In genomic region chr11:59753650-59754493, GRCh38 we compare ENCODE assay signal across 8 cellular contexts. TPM values are rescaled to one million over a fixed set of nuclear protein-coding genes. Genes with fewer than 3 reads are reported as not detected.
DNase-seq lines count a peak whose midpoint lies in the region; ATAC-seq and FAIRE-seq lines count a peak whose summit lies in the region.

No MANE protein-coding gene starts in this region.

- 34% methylated on average over 38 of the region's 47 CpGs for WGBS in mesenchymal stem cell

- H2BK15ac ChIP-seq in mesenchymal stem cell (ENCODE audit: low read depth, poor library complexity, severe bottlenecking), result peak overlapping the region; percentile 33

- H3K36me3 ChIP-seq in effector memory CD4-positive, alpha-beta T cell (ENCODE audit: control insufficient read depth, insufficient read depth, low read length), result no peaks in the 10 kb centered on the region
- peaks cover 3 to 8% of the 10 kb centered on the region in 2 experiments for H3K36me3 ChIP-seq in mesenchymal stem cell (ENCODE audit: control insufficient read depth in 1 of 2, insufficient read depth in 2 of 2, low read depth in 1 of 2, low read length in 2 of 2)

- no peak overlapping the region for H3K23ac ChIP-seq in mesenchymal stem cell (ENCODE audit: low read length in 2 of 2)

- POLR2A ChIA-PET in activated CD8-positive, alpha-beta T cell treated with anti-CD3 and anti-CD28 coated beads, Interleukin-2, amount 10 ng/mL, durations not matched to agents 7 days and 5 days (lab: Charles Lee), result interaction anchor here (0.9 to 2.1 kb wide), 6 partner anchors 13 to 56 kb away, joined by 3 to 6 read pairs (median 4); no protein-coding TSS in a partner anchor

- peak; percentile 92 for FAIRE-seq in GM19239 (lab: Jason Lieb, UNC)

- no peak overlapping the region for H2BK120ac ChIP-seq in mesenchymal stem cell (ENCODE audit: low read depth, low read length)

- peaks cover 26% of the 10 kb centered on the region for H3K36me3 Mint-ChIP-seq in activated CD8-positive, alpha-beta T cell treated with anti-CD3 and anti-CD28 coated beads, Interleukin-2, amount 10 ng/mL, durations not matched to agents 7 days and 5 days (ENCODE audit: low read depth)

- peak overlapping the region; percentile 91 for H3K27ac Mint-ChIP-seq in activated CD8-positive, alpha-beta T cell treated with anti-CD3 and anti-CD28 coated beads, Interleukin-2, amount 10 ng/mL, durations not matched to agents 7 days and 5 days

- H2AK5ac ChIP-seq in mesenchymal stem cell (ENCODE audit: low read length, severe bottlenecking), result peak overlapping the region; percentile 41

- H4K8ac ChIP-seq in mesenchymal stem cell (ENCODE audit: low read length), result peak overlapping the region; percentile 31

- H3K14ac ChIP-seq in mesenchymal stem cell (ENCODE audit: low read length in 2 of 2), result no peak overlapping the region

- H3K79me1 ChIP-seq in mesenchymal stem cell (replicated peaks; ENCODE audit: low read length, poor library complexity, severe bottlenecking), result no peaks in the 10 kb centered on the region

- no peak overlapping the region for H3K27ac ChIP-seq in effector memory CD4-positive, alpha-beta T cell (ENCODE audit: insufficient read depth, low read length, poor library complexity, severe bottlenecking)
- peak overlapping the region; percentile 93 for H3K27ac ChIP-seq in mesenchymal stem cell (ENCODE audit: low read length, poor library complexity, severe bottlenecking)

- H2BK12ac ChIP-seq in mesenchymal stem cell (ENCODE audit: low read length in 2 of 2), result no peak overlapping the region

- peak overlapping the region; percentile 95 for H3K9ac ChIP-seq in mesenchymal stem cell (ENCODE audit: low read length)

- no peak overlapping the region for H2BK5ac ChIP-seq in mesenchymal stem cell (ENCODE audit: low read depth, low read length, poor library complexity, severe bottlenecking)

- CTCF ChIA-PET in activated CD8-positive, alpha-beta T cell treated with anti-CD3 and anti-CD28 coated beads, Interleukin-2, amount 10 ng/mL, durations not matched to agents 7 days and 5 days (lab: Charles Lee), result interaction anchor here (0.7 to 6.3 kb wide), 21 partner anchors 9 to 216 kb away, joined by 3 to 146 read pairs (median 6); partner anchors contain the start of genes MRPL16 and PATL1

- no peaks in the 10 kb centered on the region for H3K9me3 Mint-ChIP-seq in activated CD8-positive, alpha-beta T cell treated with anti-CD3 and anti-CD28 coated beads, Interleukin-2, amount 10 ng/mL, durations not matched to agents 7 days and 5 days (ENCODE audit: insufficient read depth)

- no peaks in the 10 kb centered on the region for H3K27me3 ChIP-seq in effector memory CD4-positive, alpha-beta T cell (replicated peaks; ENCODE audit: control insufficient read depth, insufficient read depth, low read length, poor library complexity, severe bottlenecking)
- H3K27me3 ChIP-seq in mesenchymal stem cell (ENCODE audit: control insufficient read depth in 1 of 2, insufficient read depth in 1 of 2, low read length in 2 of 2), result no peaks in the 10 kb centered on the region

- peaks cover 9% of the 10 kb centered on the region for H3K27me3 Mint-ChIP-seq in activated CD8-positive, alpha-beta T cell treated with anti-CD3 and anti-CD28 coated beads, Interleukin-2, amount 10 ng/mL, durations not matched to agents 7 days and 5 days (ENCODE audit: low read depth)

- DNase-seq in C1 segment of cervical spinal cord (lab: John Stamatoyannopoulos, UW) (peak in 13 of 14 donors; percentile 26 to 82 (median 68)), GM19239 (ENCODE audit: insufficient read length, low spot score) (peak; percentile 90), NCI-H748 (lab: John Stamatoyannopoulos, UW; ENCODE audit: unreplicated experiment) (peak; percentile 85), mesenchymal stem cell (peak; percentile 83)
- peak; percentile 92 for DNase-seq in activated CD8-positive, alpha-beta T cell treated with anti-CD3 and anti-CD28 coated beads, Interleukin-2, amount 10 ng/mL, durations not matched to agents 7 days and 5 days
- DNase-seq in effector memory CD4-positive, alpha-beta T cell, result peak; percentile 62 to 76 (median 68)
- peak; percentile 47 for DNase-seq in stimulated activated CD8-positive, alpha-beta memory T cell treated with anti-CD3 and anti-CD28 coated beads, Interleukin-12 subunit alpha, Interleukin-12 subunit beta, amount 100 ng/mL, for 24 hours (ENCODE audit: extremely low read depth)

- peak overlapping the region; percentile 87 for H3K4me2 ChIP-seq in mesenchymal stem cell (ENCODE audit: low read length, poor library complexity, severe bottlenecking)

- peak; percentile 88 for ATAC-seq in HG03439 (IDR thresholded peaks at IDR 0.05; ENCODE audit: unreplicated experiment)
- ATAC-seq in activated CD8-positive, alpha-beta T cell treated with anti-CD3 and anti-CD28 coated beads, Interleukin-2, amount 10 ng/mL, durations not matched to agents 7 days and 5 days, result peak; percentile 75

- H3K18ac ChIP-seq in mesenchymal stem cell (ENCODE audit: low read depth in 1 of 2, low read length in 2 of 2), result no peak overlapping the region

- H3K4me1 ChIP-seq in effector memory CD4-positive, alpha-beta T cell (ENCODE audit: control insufficient read depth, insufficient read depth, low read length, poor library complexity, severe bottlenecking), result peaks cover 17% of the 10 kb centered on the region
- H3K4me1 ChIP-seq in mesenchymal stem cell (ENCODE audit: control insufficient read depth, insufficient read depth, low read depth, low read length), result peaks cover 12% of the 10 kb centered on the region

- H3K4me3 ChIP-seq in effector memory CD4-positive, alpha-beta T cell (ENCODE audit: insufficient read depth, low read depth, low read length, poor library complexity, severe bottlenecking), result peak overlapping the region; percentile 91
- H3K4me3 ChIP-seq in mesenchymal stem cell (ENCODE audit: insufficient read depth in 1 of 2, low read depth in 1 of 2, low read length in 2 of 2), result peak overlapping the region; percentile 92 to 96

- H3K9me3 ChIP-seq in effector memory CD4-positive, alpha-beta T cell (ENCODE audit: control insufficient read depth, low read length), result no peaks in the 10 kb centered on the region
- H3K9me3 ChIP-seq in mesenchymal stem cell (ENCODE audit: control insufficient read depth, low read length), result no peaks in the 10 kb centered on the region

- no peak overlapping the region for H2AFZ ChIP-seq in mesenchymal stem cell (ENCODE audit: low read depth, low read length)

- H3K4me1 Mint-ChIP-seq in activated CD8-positive, alpha-beta T cell treated with anti-CD3 and anti-CD28 coated beads, Interleukin-2, amount 10 ng/mL, durations not matched to agents 7 days and 5 days (ENCODE audit: low read depth), result peaks cover 37% of the 10 kb centered on the region

- peak overlapping the region; percentile 98 for H3K4me3 Mint-ChIP-seq in activated CD8-positive, alpha-beta T cell treated with anti-CD3 and anti-CD28 coated beads, Interleukin-2, amount 10 ng/mL, durations not matched to agents 7 days and 5 days

- no peak overlapping the region for H4K91ac ChIP-seq in mesenchymal stem cell (ENCODE audit: low read length)

- H3K4ac ChIP-seq in mesenchymal stem cell (ENCODE audit: low read depth in 1 of 2, low read length in 2 of 2), result no peak overlapping the region

RNA-seq across cellular contexts. Expression of gene STX3, which starts 1.3 kb away (rescaled TPM):
- 100 to 1,000 TPM; 101 to 105 TPM for total RNA-seq in activated CD8-positive, alpha-beta T cell treated with anti-CD3 and anti-CD28 coated beads, Interleukin-2, amount 10 ng/mL, durations not matched to agents 7 days and 5 days
- polyA plus RNA-seq in mesenchymal stem cell (2013, experiment 1 of 2), result 27.5 TPM
- polyA plus RNA-seq in mesenchymal stem cell (2013, experiment 2 of 2), result 27.8 TPM

RNA-seq across cellular contexts. Expression of gene OR10V1, which starts 40.2 kb away (rescaled TPM):
- not detected for total RNA-seq in activated CD8-positive, alpha-beta T cell treated with anti-CD3 and anti-CD28 coated beads, Interleukin-2, amount 10 ng/mL, durations not matched to agents 7 days and 5 days
- not detected for polyA plus RNA-seq in mesenchymal stem cell (2013, experiment 1 of 2)
- polyA plus RNA-seq in mesenchymal stem cell (2013, experiment 2 of 2), result not detected

RNA-seq across cellular contexts. Expression of gene MRPL16, which starts 56.7 kb away (rescaled TPM):
- 10 to 100 TPM; 85.7 to 86.0 TPM for total RNA-seq in activated CD8-positive, alpha-beta T cell treated with anti-CD3 and anti-CD28 coated beads, Interleukin-2, amount 10 ng/mL, durations not matched to agents 7 days and 5 days
- polyA plus RNA-seq in mesenchymal stem cell (2013, experiment 1 of 2), result 45.5 TPM
- polyA plus RNA-seq in mesenchymal stem cell (2013, experiment 2 of 2), result 44.5 TPM
